16 cellular contexts compared by ENCODE assay signal in genomic region chr17:290626-291025, GRCh38.
DNase-seq lines count a peak whose midpoint lies in the region; ATAC-seq, FAIRE-seq and TF ChIP-seq lines count a peak whose summit lies in the region.
"Had no signal": no experiment of that assay in that cellular context is flagged by ENCODE, and none has a peak within 500 bp of the region (broad histone marks: within the 10 kb centered on the region; RNA-seq: fewer than 3 reads in every experiment).

No MANE protein-coding gene starts in this region.

- TF ChIP-seq EP300 in A549 (IDR thresholded peaks at IDR 0.05) = no peak
- TF ChIP-seq EP300 in sigmoid colon (IDR thresholded peaks at IDR 0.05) = no peak

- no peak for TF ChIP-seq RAD21 in A549 (conservative IDR thresholded peaks at IDR 0.05 in 1 of 2, IDR thresholded peaks at IDR 0.05 in 1 of 2)

- no peaks in the 10 kb centered on the region for H3K4me1 ChIP-seq in A549
- H3K4me1 ChIP-seq in BLaER1 treated with 17β-estradiol and CSF1 and Interleukin-3, amounts not matched to agents 10 nM and 100 nM = peaks cover 18 to 71% (median 68%) of the 10 kb centered on the region in 10 experiments
- H3K4me1 ChIP-seq in lower lobe of right lung = no peaks in the 10 kb centered on the region
- H3K4me1 ChIP-seq in sigmoid colon = no peaks in the 10 kb centered on the region
- H3K4me1 ChIP-seq: BE2C had no signal

- POLR2A ChIA-PET in A549 (lab: Yijun Ruan, JAX) = no interaction called here

- peaks cover 0 to 28% (median 11%) of the 10 kb centered on the region in 11 experiments; a peak in 9 of 22 replicates for H4K20me1 ChIP-seq in BLaER1 treated with 17β-estradiol and CSF1 and Interleukin-3, amounts not matched to agents 10 nM and 100 nM

- peak overlapping the region in 1 of 11 experiments; percentile 26; a peak in 1 of 22 replicates for H3K9ac ChIP-seq in BLaER1 treated with 17β-estradiol and CSF1 and Interleukin-3, amounts not matched to agents 10 nM and 100 nM

- WGBS in A549 (ENCODE audit: missing lambda C conversion rate) = 94% methylated on average over 18 of the region's 18 CpGs
- WGBS in sigmoid colon, 2 donors = 93 to 96% methylated on average over 18 of the region's 18 CpGs

- DNase-seq in A549 (ENCODE audit: low read depth in 1 of 2, low spot score in 1 of 2) = no peak
- peak; percentile 20 for DNase-seq in lower lobe of right lung
- peak; percentile 27 for DNase-seq in sigmoid colon
- no peak for DNase-seq in stimulated activated naive CD8-positive, alpha-beta T cell treated with anti-CD3 and anti-CD28 coated beads, Interleukin-15, Interleukin-2, amounts not matched to agents 100 U/mL and 50 U/mL, for 24 hours
- no peak for DNase-seq in H4 (ENCODE audit: low spot score)
- no peak for DNase-seq in GF-D8 (lab: John Stamatoyannopoulos, UW)
- DNase-seq: BE2C, DMS153, EL, HCEC 1CT, IMR-90, NCI-H1436, NCI-H2029 treated with DMSO at 0.1 percent for 48 hours, NCI-H524 had no signal

- intact Hi-C loops in lower lobe of right lung (cut with DNase I) (no loop called here), sigmoid colon (cut with DNase I) (no loop called here)

- ATAC-seq in A549 = no peak; a peak in 1 of 6 replicates
- no peak for ATAC-seq in lower lobe of right lung
- no peak for ATAC-seq in stimulated activated naive CD8-positive, alpha-beta T cell treated with anti-CD3 and anti-CD28 coated beads, Interleukin-15, Interleukin-2, amounts not matched to agents 100 U/mL and 50 U/mL, for 24 hours

- TF ChIP-seq CTCF in A549 (IDR thresholded peaks at IDR 0.05) = no peak
- TF ChIP-seq CTCF in lower lobe of right lung (IDR thresholded peaks at IDR 0.05) = no peak
- TF ChIP-seq CTCF in sigmoid colon (IDR thresholded peaks at IDR 0.05) = no peak

- no peak for FAIRE-seq in A549 (lab: Jason Lieb, UNC)
- FAIRE-seq: GM18507 had no signal

- CTCF ChIA-PET in A549 (lab: Yijun Ruan, JAX) = interaction anchor here (1.3 kb wide), 1 partner anchor 8 kb away, joined by 4 read pairs; no protein-coding TSS in a partner anchor

- H3K36me3 ChIP-seq in BLaER1 treated with 17β-estradiol and CSF1 and Interleukin-3, amounts not matched to agents 10 nM and 100 nM = peaks cover 0 to 3% (median 0%) of the 10 kb centered on the region in 11 experiments; a peak in 2 of 22 replicates
- H3K36me3 ChIP-seq in lower lobe of right lung = no peaks in the 10 kb centered on the region
- no peaks in the 10 kb centered on the region for H3K36me3 ChIP-seq in sigmoid colon
- H3K36me3 ChIP-seq: BE2C had no signal

- H3K27me3 ChIP-seq in BLaER1 treated with 17β-estradiol and CSF1 and Interleukin-3, amounts not matched to agents 10 nM and 100 nM = peaks cover 0 to 36% (median 0%) of the 10 kb centered on the region in 11 experiments; a peak in 12 of 22 replicates
- H3K27me3 ChIP-seq in lower lobe of right lung (ENCODE audit: low read depth) = no peaks in the 10 kb centered on the region
- H3K27me3 ChIP-seq in sigmoid colon = peaks cover 0 to 5% (median 0%) of the 10 kb centered on the region in 3 donors
- H3K27me3 ChIP-seq: BE2C had no signal

- H3K4me3 ChIP-seq in A549 (no peak overlapping the region), lower lobe of right lung (no peak overlapping the region), sigmoid colon (no peak overlapping the region)
- H3K4me3 ChIP-seq in BLaER1 treated with 17β-estradiol and CSF1 and Interleukin-3, amounts not matched to agents 10 nM and 100 nM = no peak overlapping the region

- no peak overlapping the region for H3K4me2 ChIP-seq in A549
- peak overlapping the region in 8 of 11 experiments; percentile 78 to 98 (median 91); a peak in 15 of 22 replicates for H3K4me2 ChIP-seq in BLaER1 treated with 17β-estradiol and CSF1 and Interleukin-3, amounts not matched to agents 10 nM and 100 nM

- H3K9me3 ChIP-seq in A549 (no peaks in the 10 kb centered on the region), lower lobe of right lung (no peaks in the 10 kb centered on the region), sigmoid colon (no peaks in the 10 kb centered on the region)
- no peaks in the 10 kb centered on the region for H3K9me3 ChIP-seq in BLaER1 treated with 17β-estradiol and CSF1 and Interleukin-3, amounts not matched to agents 10 nM and 100 nM (replicated peaks in 1 of 11)
- H3K9me3 ChIP-seq: BE2C had no signal

- H3K27ac ChIP-seq in A549 = no peak overlapping the region
- no peak overlapping the region for H3K27ac ChIP-seq in BLaER1 treated with 17β-estradiol and CSF1 and Interleukin-3, amounts not matched to agents 10 nM and 100 nM
- no peak overlapping the region for H3K27ac ChIP-seq in lower lobe of right lung
- H3K27ac ChIP-seq in sigmoid colon = no peak overlapping the region

- no peak for TF ChIP-seq POLR2A in A549 (IDR thresholded peaks at IDR 0.05; ENCODE audit: low read length)
- TF ChIP-seq POLR2A in sigmoid colon (IDR thresholded peaks at IDR 0.05) = no peak

TF ChIP-seq in A549, 52 proteins besides CTCF, POLR2A, EP300 and RAD21:
- no peak for TF ChIP-seq ZFP36 (IDR thresholded peaks at IDR 0.05; ENCODE audit: borderline replicate concordance, partially characterized antibody)
- TF ChIP-seq TP53 (CRISPR knock-in tag; IDR thresholded peaks at IDR 0.05) = no peak
- TF ChIP-seq MAZ (IDR thresholded peaks at IDR 0.05; ENCODE audit: borderline replicate concordance, low read depth, low read length) = no peak
- no peak for TF ChIP-seq ELK1 (IDR thresholded peaks at IDR 0.05; ENCODE audit: low read depth, low read length)
- TF ChIP-seq POLR2AphosphoS2 (conservative IDR thresholded peaks at IDR 0.05; ENCODE audit: low read length) = 0 out of 2 replicates have a peak, but pooled peaks have one; percentile 31
- no peak for TF ChIP-seq NFE2L2 (conservative IDR thresholded peaks at IDR 0.05; ENCODE audit: low read length)

Comparison
In these comparisons a context has a peak if more than half of its experiments do, and no peak if none do; other contexts are left out.
1. DNase-seq: peak in lower lobe of right lung (single experiment) and sigmoid colon (single experiment); none in A549 (0 of 2), stimulated activated naive CD8-positive, alpha-beta T cell treated with anti-CD3 and anti-CD28 coated beads, Interleukin-15, Interleukin-2, amounts not matched to agents 100 U/mL and 50 U/mL, for 24 hours (single experiment), H4 (single experiment) and GF-D8 (single experiment).